35 cellular contexts compared by ENCODE assay signal in the genomic region with DNA sequence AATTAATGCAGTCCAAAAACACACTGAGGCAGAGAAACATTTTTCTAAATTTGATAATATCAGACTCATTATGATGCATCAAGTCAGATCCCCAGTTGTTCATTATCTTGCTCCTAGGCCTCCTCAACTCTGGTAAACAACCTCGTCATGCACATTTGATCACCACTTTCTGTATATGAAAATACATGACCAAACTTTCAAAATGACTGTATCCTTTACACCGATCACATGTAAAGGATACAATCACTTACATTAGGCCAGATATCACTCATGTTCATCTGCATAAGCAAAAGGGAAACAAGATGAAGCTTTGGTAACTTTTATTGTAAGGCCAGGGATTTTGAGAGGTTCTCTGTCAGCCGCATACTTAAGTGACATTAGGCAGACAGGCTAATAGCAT.
"Had no signal": no experiment of that assay in that cellular context is flagged by ENCODE, and none has a peak within 500 bp of the region (broad histone marks: within the 10 kb centered on the region; RNA-seq: fewer than 3 reads in every experiment).

No MANE protein-coding gene starts in this region.

- ATAC-seq: activated T-cell treated with anti-CD3 and anti-CD28 coated beads, Interleukin-2, amount 50 U/mL, for 4 hours; Right ventricle myocardium inferior had no signal

- H3K36me3 ChIP-seq: brain microvascular endothelial cell had no signal

- H3K4me3 ChIP-seq: PC-9 had no signal

- H3K27ac ChIP-seq: brain microvascular endothelial cell, PC-9, RWPE1, VCaP had no signal

- DNase-seq: activated B cell treated with CpG ODN at 0.5 μM for 24 hours; activated CD4-positive, alpha-beta memory T cell treated with anti-CD3 and anti-CD28 coated beads for 36 hours; activated CD4-positive, alpha-beta T cell treated with anti-CD3 and anti-CD28 coated beads for 4 hours; activated CD4-positive, alpha-beta T cell treated with anti-CD3 and anti-CD28 coated beads, Interleukin-2, amount 50 U/mL, for 1 hour; activated CD4-positive, CD25-positive, alpha-beta regulatory T cell treated with anti-CD3 and anti-CD28 coated beads, Interleukin-2, amount 50 U/mL, for 72 hours; activated CD8-positive, alpha-beta memory T cell treated with anti-CD3 and anti-CD28 coated beads, Interleukin-2, amount 50 U/mL, for 4 hours; activated gamma-delta T cell treated with Interleukin-2 at 50 U/mL for 16 hours; activated naive CD4-positive, alpha-beta T cell treated with anti-CD3 and anti-CD28 coated beads for 36 hours; activated naive CD8-positive, alpha-beta T cell treated with anti-CD3 and anti-CD28 coated beads for 36 hours; activated T-cell treated with anti-CD3 and anti-CD28 coated beads for 4 hours; activated T-cell treated with anti-CD3 and anti-CD28 coated beads, Interleukin-2, amount 50 U/mL, for 4 hours; amniotic stem cell; aorta; brain microvascular endothelial cell; central memory CD4-positive, alpha-beta T cell; MM.1S; MV-4-11; NCI-H1092; NCI-H146; NCI-H187; NCI-H2029 treated with DMSO at 0.1 percent for 48 hours; NCI-H2107; NCI-H2171; NCI-H510A; NCI-H526; NCI-H748 treated with DMSO at 0.1 percent for 48 hours; NK-92 treated with Interleukin-12 subunit alpha and Interleukin-12 subunit beta, amount 100 ng/mL, for 24 hours; PC-9; SIG-M5; SW 1271; T-helper 9 cell had no signal

- FAIRE-seq: RCC 7860 had no signal

- H3K27me3 ChIP-seq: brain microvascular endothelial cell had no signal

- H3K4me2 ChIP-seq: PC-9 had no signal
